Comparison of ENCODE assay signal across 25 cellular contexts in the genomic region with DNA sequence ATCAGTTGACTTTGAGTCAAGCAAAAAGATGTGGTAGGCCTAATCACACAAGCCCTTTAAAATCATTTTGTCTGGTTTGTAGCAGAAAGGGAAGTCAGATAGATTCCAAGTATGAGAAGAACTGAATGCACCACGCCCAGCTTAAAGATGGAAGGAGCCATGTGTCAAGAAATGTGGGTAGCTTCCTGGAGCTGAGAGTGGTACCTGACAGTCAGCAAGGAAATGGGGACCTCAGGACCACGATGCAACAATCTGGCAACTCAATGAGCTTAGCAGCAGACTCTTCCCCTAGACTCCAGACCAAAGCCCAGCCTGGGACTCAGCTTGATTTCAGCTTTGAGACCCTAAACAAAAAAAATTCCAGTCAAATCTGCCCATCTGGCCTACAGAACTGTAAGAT. TPM values are rescaled to one million over a fixed set of nuclear protein-coding genes. Genes with fewer than 3 reads are reported as not detected.
DNase-seq lines count a peak whose midpoint lies in the region; ATAC-seq and TF ChIP-seq lines count a peak whose summit lies in the region.
"Had no signal": no experiment of that assay in that cellular context is flagged by ENCODE, and none has a peak within 500 bp of the region (broad histone marks: within the 10 kb centered on the region; RNA-seq: fewer than 3 reads in every experiment).

No MANE protein-coding gene starts in this region.

- no peaks in the 10 kb centered on the region for H3K27me3 ChIP-seq in esophagus (ENCODE audit: control insufficient read depth in 1 of 2, insufficient read depth in 2 of 2, low read length in 2 of 2)
- no peaks in the 10 kb centered on the region for H3K27me3 ChIP-seq in thyroid gland
- H3K27me3 ChIP-seq: brain microvascular endothelial cell, SJCRH30 had no signal

- H3K36me3 ChIP-seq in esophagus (ENCODE audit: control insufficient read depth in 2 of 2, insufficient read depth in 2 of 2, low read length in 1 of 2) (peaks cover 0 to 3% of the 10 kb centered on the region in 2 donors), thyroid gland (peaks cover 0 to 5% of the 10 kb centered on the region in 2 donors)
- H3K36me3 ChIP-seq: brain microvascular endothelial cell had no signal

- H3K4me1 Mint-ChIP-seq in stimulated activated naive CD8-positive, alpha-beta T cell treated with anti-CD3 and anti-CD28 coated beads, Interleukin-15, amount 100 ng/mL, for 72 hours, result peaks cover 6% of the 10 kb centered on the region
- H3K4me1 Mint-ChIP-seq: IgD-negative memory B cell, T-cell had no signal

- WGBS in esophagus, 2 donors, result 87 to 93% methylated on average over 2 of the region's 2 CpGs
- WGBS in thyroid gland, 2 donors, result 91 to 97% methylated on average over 2 of the region's 2 CpGs

- peaks cover 0 to 2% of the 10 kb centered on the region in 2 donors for H3K4me1 ChIP-seq in esophagus (ENCODE audit: control insufficient read depth in 2 of 2, insufficient read depth in 2 of 2, low read length in 1 of 2)
- no peaks in the 10 kb centered on the region for H3K4me1 ChIP-seq in thyroid gland
- H3K4me1 ChIP-seq: SJCRH30 had no signal

- peak; percentile 8 to 51 for DNase-seq in stimulated activated naive CD8-positive, alpha-beta T cell treated with anti-CD3 and anti-CD28 coated beads, Interleukin-15, amount 100 ng/mL, for 72 hours
- DNase-seq in stimulated activated naive CD8-positive, alpha-beta T cell treated with anti-CD3 and anti-CD28 coated beads, Interleukin-15, Interleukin-2, amounts not matched to agents 100 U/mL and 50 U/mL, for 24 hours, result no peak
- DNase-seq in NOMO-1 treated with DMSO at 0.1 percent for 48 hours (lab: John Stamatoyannopoulos, UW; ENCODE audit: unreplicated experiment) (peak; percentile 77), C1 segment of cervical spinal cord (lab: John Stamatoyannopoulos, UW) (no peak), thyroid gland (no peak)
- DNase-seq in effector CD8-positive, alpha-beta T cell (lab: John Stamatoyannopoulos, UW), result no peak
- DNase-seq: activated CD4-positive, alpha-beta T cell treated with anti-CD3 and anti-CD28 coated beads for 4 hours; brain microvascular endothelial cell; CD4-positive, alpha-beta T cell; foreskin melanocyte; HFFc6; naive thymus-derived CD4-positive, alpha-beta T cell; NCI-H345; NCI-H774; retina; SJCRH30; stimulated activated CD4-positive, alpha-beta T cell treated with anti-CD3 and anti-CD28 coated beads, Interleukin-4, amount 100 ng/mL, for 1 hour; stimulated activated naive CD4-positive, alpha-beta T cell; T-cell had no signal

- ATAC-seq in stimulated activated naive CD8-positive, alpha-beta T cell treated with anti-CD3 and anti-CD28 coated beads, Interleukin-15, amount 100 ng/mL, for 72 hours, result peak; percentile 85
- no peak for ATAC-seq in stimulated activated naive CD8-positive, alpha-beta T cell treated with anti-CD3 and anti-CD28 coated beads, Interleukin-15, Interleukin-2, amounts not matched to agents 100 U/mL and 50 U/mL, for 24 hours
- ATAC-seq: left lobe of liver; naive thymus-derived CD4-positive, alpha-beta T cell; Panc1; T-cell had no signal

- H3K27ac ChIP-seq in esophagus (ENCODE audit: low read depth in 2 of 2, low read length in 1 of 2) (peak overlapping the region; percentile 27 to 81), thyroid gland (no peak overlapping the region)
- H3K27ac ChIP-seq: brain microvascular endothelial cell, SJCRH30 had no signal

- H3K27me3 Mint-ChIP-seq in stimulated activated naive CD8-positive, alpha-beta T cell treated with anti-CD3 and anti-CD28 coated beads, Interleukin-15, amount 100 ng/mL, for 72 hours, result no peaks in the 10 kb centered on the region
- H3K27me3 Mint-ChIP-seq: CD4-positive, alpha-beta T cell; IgD-negative memory B cell; T-cell had no signal

- no peaks in the 10 kb centered on the region for H3K9me3 Mint-ChIP-seq in stimulated activated naive CD8-positive, alpha-beta T cell treated with anti-CD3 and anti-CD28 coated beads, Interleukin-15, amount 100 ng/mL, for 72 hours
- H3K9me3 Mint-ChIP-seq: CD4-positive, alpha-beta T cell; HFFc6; IgD-negative memory B cell; naive thymus-derived CD4-positive, alpha-beta T cell; T-cell had no signal

- H3K4me3 ChIP-seq in esophagus (ENCODE audit: low read depth in 1 of 2, low read length in 2 of 2), result no peak overlapping the region
- H3K4me3 ChIP-seq in thyroid gland (replicated peaks in 1 of 3), result no peak overlapping the region
- H3K4me3 ChIP-seq: SJCRH30 had no signal

- intact Hi-C loops in thyroid gland (cut with DNase I), result no loop called here

- no peak overlapping the region for H3K4me3 Mint-ChIP-seq in stimulated activated naive CD8-positive, alpha-beta T cell treated with anti-CD3 and anti-CD28 coated beads, Interleukin-15, amount 100 ng/mL, for 72 hours
- H3K4me3 Mint-ChIP-seq: CD4-positive, alpha-beta T cell; HFFc6; IgD-negative memory B cell; naive thymus-derived CD4-positive, alpha-beta T cell; T-cell had no signal

- TF ChIP-seq POLR2A in thyroid gland (IDR thresholded peaks at IDR 0.05), result no peak

- H3K9me3 ChIP-seq in esophagus (ENCODE audit: control insufficient read depth in 2 of 2, insufficient read depth in 1 of 2, low read depth in 1 of 2, low read length in 1 of 2) (no peaks in the 10 kb centered on the region), thyroid gland (no peaks in the 10 kb centered on the region)
- H3K9me3 ChIP-seq: SJCRH30 had no signal

- TF ChIP-seq CTCF in thyroid gland (IDR thresholded peaks at IDR 0.05), result no peak

- H3K27ac Mint-ChIP-seq in stimulated activated naive CD8-positive, alpha-beta T cell treated with anti-CD3 and anti-CD28 coated beads, Interleukin-15, amount 100 ng/mL, for 72 hours, result peak overlapping the region; percentile 64 to 93
- H3K27ac Mint-ChIP-seq: CD4-positive, alpha-beta T cell; HFFc6; IgD-negative memory B cell; T-cell had no signal

RNA-seq across cellular contexts. Expression of gene MIX23, which starts 24.4 kb away (rescaled TPM):
- 10 to 100 TPM; 32.9 to 41.9 TPM for polyA plus RNA-seq in esophagus
- 10 to 100 TPM; 20.6 to 25.1 (median 23.3) TPM for total RNA-seq in thyroid gland

RNA-seq across cellular contexts. Expression of gene FAM162A, which starts 25.3 kb away (rescaled TPM):
- polyA plus RNA-seq in esophagus, result 100 to 1,000 TPM; 242 TPM
- total RNA-seq in thyroid gland, result 10 to 100 TPM; 32.0 to 41.0 (median 34.5) TPM

RNA-seq across cellular contexts. Expression of gene CSTA, which starts 33.6 kb away (rescaled TPM):
- over 10,000 TPM in 1 of 2 donors, 1,000 to 10,000 TPM in 1; 7,202 to 12,533 TPM for polyA plus RNA-seq in esophagus
- 1 to 10 TPM in 1 of 4 donors, under 1 TPM in 1, not detected in 2; 0.94 to 1.7 TPM for total RNA-seq in thyroid gland
- total RNA-seq: epithelial cell of proximal tubule, osteocyte, SJCRH30, T-cell had no signal
- polyA plus RNA-seq: IgD-negative memory B cell had no signal

RNA-seq across cellular contexts. Expression of gene WDR5B, which starts 57.2 kb away (rescaled TPM):
- 1 to 10 TPM; 1.3 TPM for polyA plus RNA-seq in esophagus
- total RNA-seq in thyroid gland, result 10 to 100 TPM in 1 of 4 donors, 1 to 10 TPM in 3; 8.6 to 10.7 (median 9.3) TPM

Comparison
In these comparisons a context has a peak if more than half of its experiments do, and no peak if none do; other contexts are left out.
1. DNase-seq: peak in stimulated activated naive CD8-positive, alpha-beta T cell treated with anti-CD3 and anti-CD28 coated beads, Interleukin-15, amount 100 ng/mL, for 72 hours (2 of 2) and NOMO-1 treated with DMSO at 0.1 percent for 48 hours (single experiment); none in stimulated activated naive CD8-positive, alpha-beta T cell treated with anti-CD3 and anti-CD28 coated beads, Interleukin-15, Interleukin-2, amounts not matched to agents 100 U/mL and 50 U/mL, for 24 hours (single experiment), C1 segment of cervical spinal cord (0 of 14), effector CD8-positive, alpha-beta T cell (single experiment) and thyroid gland (0 of 2).
2. H3K27ac ChIP-seq: peak in esophagus (2 of 2); none in thyroid gland (0 of 3).